ENCODE assay signal across 9 cellular contexts in the genomic region with DNA sequence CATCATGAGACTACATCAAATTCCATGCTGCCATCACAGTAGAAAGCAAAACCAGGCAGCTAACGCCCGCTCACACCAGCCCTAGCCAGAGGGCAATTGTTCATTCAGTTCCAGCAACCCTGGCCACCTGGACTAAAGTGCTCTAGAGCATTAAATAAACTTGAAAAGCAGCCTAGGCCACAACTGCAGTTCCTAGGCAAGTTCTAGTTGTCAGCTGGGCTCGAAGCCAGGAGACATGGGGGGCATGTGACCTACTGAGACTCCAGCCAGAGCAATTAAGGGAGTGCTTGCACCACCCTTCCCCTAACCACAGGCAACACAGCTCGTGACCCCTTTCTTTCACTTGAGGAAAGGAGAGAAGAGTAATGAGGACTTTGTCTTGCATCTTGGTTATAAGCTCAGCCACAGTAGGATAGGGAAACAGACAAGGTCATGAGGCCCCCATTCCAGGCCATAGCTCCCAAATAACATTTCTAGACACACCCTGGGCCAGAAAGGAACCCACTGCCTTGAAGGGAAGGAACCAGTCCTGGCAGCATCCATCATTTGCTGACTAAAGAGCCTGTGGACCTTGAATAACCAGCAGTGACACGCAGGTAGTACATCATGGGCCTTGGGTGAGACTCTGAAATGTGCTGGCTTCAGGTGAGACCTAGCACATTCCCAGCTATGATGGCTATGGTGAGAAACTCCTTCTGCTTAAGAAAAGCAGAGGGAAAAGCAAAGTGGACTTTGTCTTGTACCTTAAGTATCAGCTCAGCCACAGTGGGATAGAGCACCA.
DNase-seq lines count a peak whose midpoint lies in the region; ATAC-seq and FAIRE-seq lines count a peak whose summit lies in the region.
"Had no signal": no experiment of that assay in that cellular context is flagged by ENCODE, and none has a peak within 500 bp of the region (broad histone marks: within the 10 kb centered on the region; RNA-seq: fewer than 3 reads in every experiment).

No MANE protein-coding gene starts in this region.

- no peak overlapping the region for H3K4me3 ChIP-seq in naive thymus-derived CD4-positive, alpha-beta T cell (ENCODE audit: low read length)
- H3K4me3 ChIP-seq: SJSA1 had no signal

- no peak overlapping the region for H3K4me3 Mint-ChIP-seq in naive thymus-derived CD4-positive, alpha-beta T cell

- CTCF ChIA-PET in naive thymus-derived CD4-positive, alpha-beta T cell (lab: Charles Lee), result no interaction called here

- H3K27ac Mint-ChIP-seq in naive thymus-derived CD4-positive, alpha-beta T cell, result no peak overlapping the region

- peaks cover 0 to 27% (median 21%) of the 10 kb centered on the region in 11 donors for H3K9me3 Mint-ChIP-seq in naive thymus-derived CD4-positive, alpha-beta T cell

- H3K36me3 ChIP-seq in naive thymus-derived CD4-positive, alpha-beta T cell (ENCODE audit: control insufficient read depth in 2 of 3, insufficient read depth in 3 of 3, low read length in 3 of 3), result peaks cover 4 to 8% (median 8%) of the 10 kb centered on the region in 3 experiments

- peaks cover 0 to 11% (median 0%) of the 10 kb centered on the region in 3 experiments for H3K9me3 ChIP-seq in naive thymus-derived CD4-positive, alpha-beta T cell (ENCODE audit: control insufficient read depth in 2 of 3, low read length in 3 of 3)

- POLR2A ChIA-PET in naive thymus-derived CD4-positive, alpha-beta T cell (lab: Charles Lee), result no interaction called here

- H3K4me1 Mint-ChIP-seq in naive thymus-derived CD4-positive, alpha-beta T cell, result peaks cover 0 to 56% (median 48%) of the 10 kb centered on the region in 7 donors

- intact Hi-C loops in naive thymus-derived CD4-positive, alpha-beta T cell (cut with micrococcal nuclease), result no loop called here

- H3K36me3 Mint-ChIP-seq in naive thymus-derived CD4-positive, alpha-beta T cell, result peaks cover 44 to 72% (median 55%) of the 10 kb centered on the region in 5 donors

- H3K27ac ChIP-seq in naive thymus-derived CD4-positive, alpha-beta T cell (ENCODE audit: low read depth, low read length), result no peak overlapping the region
- H3K27ac ChIP-seq: SJSA1 had no signal

- DNase-seq in H4 (ENCODE audit: low spot score) (peak; percentile 89), RCC 7860 (ENCODE audit: low spot score) (peak; percentile 22), fibroblast of peridontal ligament (ENCODE audit: extremely low read depth) (peak; percentile 80), renal cortical epithelial cell (ENCODE audit: low read depth) (peak; percentile 95), cerebellum (ENCODE audit: low spot score) (no peak), GM19238 (ENCODE audit: insufficient read length, low spot score) (no peak)
- no peak for DNase-seq in naive thymus-derived CD4-positive, alpha-beta T cell

- H3K27me3 ChIP-seq in naive thymus-derived CD4-positive, alpha-beta T cell (ENCODE audit: control insufficient read depth in 2 of 2, insufficient read depth in 2 of 2, low read length in 2 of 2), result no peaks in the 10 kb centered on the region
- H3K27me3 ChIP-seq: SJSA1 had no signal

- ATAC-seq in naive thymus-derived CD4-positive, alpha-beta T cell, result no peak
- ATAC-seq in GM21360 (IDR thresholded peaks at IDR 0.05; ENCODE audit: unreplicated experiment), result no peak

- FAIRE-seq in RCC 7860 (lab: Jason Lieb, UNC), result peak; percentile 35

- no peaks in the 10 kb centered on the region for H3K27me3 Mint-ChIP-seq in naive thymus-derived CD4-positive, alpha-beta T cell

- no peaks in the 10 kb centered on the region for H3K4me1 ChIP-seq in naive thymus-derived CD4-positive, alpha-beta T cell (ENCODE audit: control insufficient read depth in 2 of 2, insufficient read depth in 2 of 2, low read length in 2 of 2)

Comparison
In these comparisons a context has a peak if more than half of its experiments do, and no peak if none do; other contexts are left out.
1. DNase-seq: peak in H4 (single experiment), RCC 7860 (single experiment), fibroblast of peridontal ligament (single experiment) and renal cortical epithelial cell (single experiment); none in cerebellum (single experiment), GM19238 (single experiment) and naive thymus-derived CD4-positive, alpha-beta T cell (0 of 9).